ENCODE assay signal across 21 cellular contexts in genomic region chr7:127769137-127769536, GRCh38.
"Had no signal": no experiment of that assay in that cellular context is flagged by ENCODE, and none has a peak within 500 bp of the region (broad histone marks: within the 10 kb centered on the region; RNA-seq: fewer than 3 reads in every experiment).

No MANE protein-coding gene starts in this region.

- H3K27ac Mint-ChIP-seq: activated CD4-positive, alpha-beta T cell treated with anti-CD3 and anti-CD28 coated beads for 36 hours; activated T-cell treated with anti-CD3 and anti-CD28 coated beads, Interleukin-2, amount 50 U/mL, for 24 hours; activated T-helper 2 cell treated with anti-CD3 and anti-CD28 coated beads, Interferon-gamma antibody, Interleukin-2, Interleukin-4, amounts not matched to agents 10 μg/mL and 5 μg/mL and 100 μg/mL, durations not matched to agents 14 hours and 24 hours and 36 hours; dendritic cell treated with granulocyte-macrophage colony-stimulating factor and Interleukin-4, amounts not matched to agents 40 ng/mL and 50 ng/mL, for 4 days had no signal

- H3K27me3 Mint-ChIP-seq: activated CD4-positive, alpha-beta T cell treated with anti-CD3 and anti-CD28 coated beads for 36 hours; activated T-cell treated with anti-CD3 and anti-CD28 coated beads, Interleukin-2, amount 50 U/mL, for 24 hours; dendritic cell treated with granulocyte-macrophage colony-stimulating factor and Interleukin-4, amounts not matched to agents 40 ng/mL and 50 ng/mL, for 4 days had no signal

- H3K27me3 ChIP-seq: body of pancreas, foreskin keratinocyte, spleen, upper lobe of left lung had no signal

- ATAC-seq: activated CD4-positive, alpha-beta T cell treated with anti-CD3 and anti-CD28 coated beads for 36 hours; body of pancreas; left ventricle myocardium superior had no signal

- H3K36me3 ChIP-seq: spleen, thoracic aorta, upper lobe of left lung had no signal

- H3K9me3 Mint-ChIP-seq: activated T-helper 2 cell treated with anti-CD3 and anti-CD28 coated beads, Interferon-gamma antibody, Interleukin-2, Interleukin-4, amounts not matched to agents 10 μg/mL and 5 μg/mL and 100 μg/mL, durations not matched to agents 14 hours and 24 hours and 36 hours; dendritic cell treated with granulocyte-macrophage colony-stimulating factor and Interleukin-4, amounts not matched to agents 40 ng/mL and 50 ng/mL, for 4 days had no signal

- H3K9me3 ChIP-seq: body of pancreas, spleen, thoracic aorta, upper lobe of left lung had no signal

- H3K27ac ChIP-seq: body of pancreas, foreskin keratinocyte, spleen, thoracic aorta, upper lobe of left lung had no signal

- DNase-seq: activated CD4-positive, alpha-beta T cell treated with anti-CD3 and anti-CD28 coated beads for 36 hours; activated CD4-positive, alpha-beta T cell treated with anti-CD3 and anti-CD28 coated beads, Interleukin-2, amount 50 U/mL, for 4 hours; activated CD8-positive, alpha-beta memory T cell treated with anti-CD3 and anti-CD28 coated beads for 24 hours; activated CD8-positive, alpha-beta memory T cell treated with anti-CD3 and anti-CD28 coated beads, Interleukin-2, amount 50 U/mL, for 4 hours; activated naive CD4-positive, alpha-beta T cell; activated T-cell treated with anti-CD3 and anti-CD28 coated beads, Interleukin-2, amount 50 U/mL, for 24 hours; body of pancreas; effector CD4-positive, alpha-beta T cell; erythroblast; foreskin keratinocyte; hippocampal formation; left ventricle myocardium superior; mammary epithelial cell; spleen; stimulated activated CD4-positive, alpha-beta T cell treated with anti-CD3 and anti-CD28 coated beads, Interleukin-4, amount 100 ng/mL, for 1 hour; stimulated activated naive CD4-positive, alpha-beta T cell treated with Interleukin-2 at 50 U/mL for 16 hours; T-helper 9 cell; upper lobe of left lung had no signal

- H3K4me3 Mint-ChIP-seq: activated CD4-positive, alpha-beta T cell treated with anti-CD3 and anti-CD28 coated beads for 36 hours; activated T-cell treated with anti-CD3 and anti-CD28 coated beads, Interleukin-2, amount 50 U/mL, for 24 hours; dendritic cell treated with granulocyte-macrophage colony-stimulating factor and Interleukin-4, amounts not matched to agents 40 ng/mL and 50 ng/mL, for 4 days had no signal

- H3K4me3 ChIP-seq: body of pancreas, spleen, thoracic aorta, upper lobe of left lung had no signal
